1 cellular context compared by ENCODE assay signal in genomic region chr9:98341157-98342102, GRCh38.
TF ChIP-seq lines count a peak whose summit lies in the region.

No MANE protein-coding gene starts in this region.

TF ChIP-seq in K562, 482 proteins besides CTCF, POLR2A, EP300 and RAD21 (continued from another document and continues in another):
- TF ChIP-seq MGA (IDR thresholded peaks at IDR 0.05) (peak; percentile 85), ZNF507 (tag; conservative IDR thresholded peaks at IDR 0.05) (no peak), SPI1 (IDR thresholded peaks at IDR 0.05; ENCODE audit: borderline replicate concordance, low read depth, low read length) (peak; percentile 78; the same call in 1 of the 2 replicates), PTTG1 (tag; IDR thresholded peaks at IDR 0.05; ENCODE audit: low read depth) (0 out of 2 replicates have a peak, but pooled peaks have one; percentile 25), MAX (CRISPR knock-in tag; IDR thresholded peaks at IDR 0.05) (peak; percentile 51; the same call in 1 of the 2 replicates), HDAC1 (IDR thresholded peaks at IDR 0.05) (peak in 1 of 2 experiments; percentile 76; a peak in 3 of 4 replicates), NEUROD1 (IDR thresholded peaks at IDR 0.05; ENCODE audit: borderline replicate concordance, low read depth, low read length, partially characterized antibody) (peak; percentile 20), ZBTB2 (IDR thresholded peaks at IDR 0.05) (peak; percentile 82), MNT (conservative IDR thresholded peaks at IDR 0.05) (peak in 1 of 2 experiments; percentile 67; a peak in 2 of 4 replicates), ZNF395 (CRISPR knock-in tag; IDR thresholded peaks at IDR 0.05) (peak; percentile 50; the same call in 1 of the 2 replicates), DMBX1 (CRISPR knock-in tag; IDR thresholded peaks at IDR 0.05; ENCODE audit: borderline replicate concordance) (peak; percentile 88), ESRRA (IDR thresholded peaks at IDR 0.05; ENCODE audit: borderline replicate concordance, low read depth) (peak; percentile 96), ZNF445 (CRISPR knock-in tag; IDR thresholded peaks at IDR 0.05; ENCODE audit: low read depth) (no peak), PREB (CRISPR knock-in tag; IDR thresholded peaks at IDR 0.05) (peak; percentile 31), FOS (IDR thresholded peaks at IDR 0.05; ENCODE audit: extremely low read depth, insufficient read length) (no peak), MEIS2 (IDR thresholded peaks at IDR 0.05; ENCODE audit: partially characterized antibody) (peak; percentile 51), ZNF717 (CRISPR knock-in tag; IDR thresholded peaks at IDR 0.05) (no peak), CHD2 (IDR thresholded peaks at IDR 0.05; ENCODE audit: low read depth, low read length) (no peak), MYC (IDR thresholded peaks at IDR 0.05; ENCODE audit: low read depth, low read length) (peak; percentile 90), MYC (CRISPR knock-in tag; IDR thresholded peaks at IDR 0.05; ENCODE audit: borderline replicate concordance, low read depth) (no peak; the same call in 1 of the 2 replicates), TBP (optimal IDR thresholded peaks at IDR 0.05; ENCODE audit: low read depth, low read length) (peak; percentile 54), AFF1 (IDR thresholded peaks at IDR 0.05; ENCODE audit: low read depth in 1 of 2, partially characterized antibody in 2 of 2) (peak in 1 of 2 experiments; percentile 64), L3MBTL2 (IDR thresholded peaks at IDR 0.05) (peak; percentile 81), MAFF (IDR thresholded peaks at IDR 0.05; ENCODE audit: low read length) (peak; percentile 82), ARID1B (IDR thresholded peaks at IDR 0.05) (peak; percentile 90), TRIM24 (IDR thresholded peaks at IDR 0.05) (peak in 1 of 2 experiments; percentile 26; a peak in 1 of 4 replicates), ZNF584 (CRISPR knock-in tag; IDR thresholded peaks at IDR 0.05; ENCODE audit: low read depth) (no peak), HMGN3 (IDR thresholded peaks at IDR 0.05; ENCODE audit: borderline replicate concordance, extremely low read depth, insufficient read length, low read depth, low read length) (peak; percentile 47), ATF6 (CRISPR knock-in tag; IDR thresholded peaks at IDR 0.05) (0 out of 2 replicates have a peak, but pooled peaks have one; percentile 34), CBFA2T3 (IDR thresholded peaks at IDR 0.05) (peak; percentile 78), MYNN (IDR thresholded peaks at IDR 0.05) (peak; percentile 54; the same call in 1 of the 2 replicates), MYNN (CRISPR knock-in tag; IDR thresholded peaks at IDR 0.05) (no peak), ZNF644 (tag; IDR thresholded peaks at IDR 0.05; ENCODE audit: low read depth) (0 out of 2 replicates have a peak, but pooled peaks have one; percentile 20), HNRNPLL (IDR thresholded peaks at IDR 0.05; ENCODE audit: low read depth, low read length, poor library complexity, severe bottlenecking) (no peak)
